8 cellular contexts compared by ENCODE assay signal in the genomic region with DNA sequence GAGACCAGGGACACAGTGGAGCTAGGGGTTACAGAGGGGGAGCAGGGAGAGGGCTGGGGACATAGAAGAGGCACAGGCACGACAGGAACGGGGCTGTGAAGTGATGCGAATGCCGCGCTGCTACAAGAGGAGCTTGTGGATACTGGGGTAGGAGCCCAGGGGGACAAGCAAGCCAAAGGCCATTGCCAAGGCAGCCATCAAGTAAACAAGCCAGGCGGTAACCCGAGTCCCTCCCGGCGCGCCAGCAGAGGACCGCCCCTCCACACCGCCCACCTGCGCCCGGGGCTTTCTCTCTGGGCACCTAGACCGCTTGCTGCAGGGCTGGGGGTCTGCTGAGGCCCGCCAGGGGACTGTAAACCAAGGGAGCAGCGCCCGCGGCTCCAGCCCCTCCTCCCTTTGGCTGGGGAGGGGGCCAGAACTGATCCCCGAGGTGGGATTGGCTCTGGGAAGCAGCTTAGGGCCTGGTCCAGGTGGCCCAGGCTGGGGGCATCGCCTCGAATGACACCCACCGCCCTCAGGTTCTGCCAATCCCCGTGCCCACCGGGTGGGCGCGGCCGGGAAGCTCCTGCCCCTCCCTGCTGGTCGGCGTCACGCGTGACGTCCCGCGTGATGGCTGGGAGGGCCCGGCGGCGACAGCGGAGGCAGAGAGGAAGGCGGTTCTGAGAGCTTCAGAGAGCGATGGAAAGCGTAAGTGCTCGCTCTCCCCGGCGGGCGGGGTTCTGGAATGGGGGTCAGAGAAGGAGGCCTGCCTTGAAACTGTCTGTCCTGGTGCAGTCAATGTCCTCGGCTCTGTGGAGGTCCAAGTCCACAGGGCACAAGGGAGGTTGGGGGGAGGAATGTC. TPM values are rescaled to one million over a fixed set of nuclear protein-coding genes. Genes with fewer than 3 reads are reported as not detected.
DNase-seq lines count a peak whose midpoint lies in the region; ATAC-seq and TF ChIP-seq lines count a peak whose summit lies in the region.

No MANE protein-coding gene starts in this region.

- no peak for TF ChIP-seq CTCF in CD8-positive, alpha-beta T cell (IDR thresholded peaks at IDR 0.05)
- TF ChIP-seq CTCF in PC-9 (conservative IDR thresholded peaks at IDR 0.05): no peak

- H3K9me3 Mint-ChIP-seq in CD8-positive, alpha-beta T cell: no peaks in the 10 kb centered on the region
- no peaks in the 10 kb centered on the region for H3K9me3 Mint-ChIP-seq in activated T-helper 17 cell treated with anti-CD3 and anti-CD28 coated beads, Interleukin-2, amount 50 U/mL, for 72 hours
- H3K9me3 Mint-ChIP-seq in naive B cell: peaks cover 0 to 2% (median 0%) of the 10 kb centered on the region in 7 donors

- intact Hi-C loops in CD8-positive, alpha-beta T cell (cut with DNase I, micrococcal nuclease): loop anchor here (1.0 to 5.0 kb wide), 9 partner anchors 9 to 120 kb away; a partner anchor contains a TSS
- intact Hi-C loops in PC-9 (cut with micrococcal nuclease; ENCODE audit: unreplicated experiment): loop anchor here (5.0 kb wide), 1 partner anchor 35 kb away; no protein-coding TSS in a partner anchor

- CTCF ChIA-PET in CD8-positive, alpha-beta T cell (lab: Charles Lee): interaction anchor here (0.7 to 3.6 kb wide), 8 partner anchors 9 to 36 kb away, joined by 3 to 23 read pairs (median 10); no protein-coding TSS in a partner anchor
- CTCF ChIA-PET in PC-9 (lab: Charles Lee) (interaction anchor here (0.6 to 0.9 kb wide), 2 partner anchors 14 to 18 kb away, joined by 4 to 5 read pairs; no protein-coding TSS in a partner anchor), HEK293T (lab: Yijun Ruan, JAX) (interaction anchor here (0.8 to 6.8 kb wide), 6 partner anchors 9 to 34 kb away, joined by 3 to 35 read pairs (median 8); no protein-coding TSS in a partner anchor)

- no peaks in the 10 kb centered on the region for H3K9me2 ChIP-seq in PC-9 (ENCODE audit: insufficient read depth)

- peak overlapping the region; percentile 98 for H3K4me2 ChIP-seq in PC-9

- H3K27me3 ChIP-seq in CD8-positive, alpha-beta T cell (ENCODE audit: insufficient read depth, low read length): no peaks in the 10 kb centered on the region
- no peaks in the 10 kb centered on the region for H3K27me3 ChIP-seq in PC-9 (ENCODE audit: insufficient read depth, low read depth)

- H3K27ac Mint-ChIP-seq in CD8-positive, alpha-beta T cell: peak overlapping the region; percentile 91
- peak overlapping the region; percentile 94 for H3K27ac Mint-ChIP-seq in activated T-helper 17 cell treated with anti-CD3 and anti-CD28 coated beads, Interleukin-2, amount 50 U/mL, for 72 hours
- H3K27ac Mint-ChIP-seq in naive B cell: peak overlapping the region; percentile 33 to 98 (median 93)

- peaks cover 14% of the 10 kb centered on the region for H3K4me1 ChIP-seq in CD8-positive, alpha-beta T cell (ENCODE audit: insufficient read depth, low read length)
- H3K4me1 ChIP-seq in PC-9 (replicated peaks; ENCODE audit: insufficient read depth): peaks cover 15% of the 10 kb centered on the region

- peaks cover 21% of the 10 kb centered on the region for H3K36me3 Mint-ChIP-seq in CD8-positive, alpha-beta T cell
- H3K36me3 Mint-ChIP-seq in activated T-helper 17 cell treated with anti-CD3 and anti-CD28 coated beads, Interleukin-2, amount 50 U/mL, for 72 hours (ENCODE audit: low read depth): peaks cover 53% of the 10 kb centered on the region
- H3K36me3 Mint-ChIP-seq in naive B cell: peaks cover 0 to 13% of the 10 kb centered on the region in 2 donors

- peak; percentile 60 for ATAC-seq in CD8-positive, alpha-beta T cell
- peak; percentile 36 for ATAC-seq in HG02852 (IDR thresholded peaks at IDR 0.05; ENCODE audit: unreplicated experiment)
- peak; percentile 57 for ATAC-seq in activated T-helper 17 cell treated with anti-CD3 and anti-CD28 coated beads, Interleukin-2, amount 50 U/mL, for 72 hours (replicated peaks)
- peak; percentile 45 to 50 for ATAC-seq in naive B cell (ENCODE audit: low read depth in 2 of 2)

- H3K4me3 ChIP-seq in CD8-positive, alpha-beta T cell (ENCODE audit: low read depth, low read length): peak overlapping the region; percentile 86
- H3K4me3 ChIP-seq in PC-9: peak overlapping the region; percentile 82

- BruUV-seq in PC-9 (replicated peaks; lab: Mats Ljungman, UMichigan): TSS peak; percentile 55

- peaks cover 16% of the 10 kb centered on the region; the same call in 1 of the 2 replicates for H3F3A ChIP-seq in PC-9 (ENCODE audit: insufficient read depth, low read depth)

- H4K20me1 ChIP-seq in PC-9 (ENCODE audit: insufficient read depth): no peaks in the 10 kb centered on the region

- H3K27me3 Mint-ChIP-seq in CD8-positive, alpha-beta T cell (ENCODE audit: low read depth): no peaks in the 10 kb centered on the region
- H3K27me3 Mint-ChIP-seq in activated T-helper 17 cell treated with anti-CD3 and anti-CD28 coated beads, Interleukin-2, amount 50 U/mL, for 72 hours: no peaks in the 10 kb centered on the region
- peaks cover 9 to 27% (median 25%) of the 10 kb centered on the region in 3 donors for H3K27me3 Mint-ChIP-seq in naive B cell

- H3K4me1 Mint-ChIP-seq in CD8-positive, alpha-beta T cell (ENCODE audit: low read depth): peaks cover 23% of the 10 kb centered on the region
- peaks cover 13% of the 10 kb centered on the region for H3K4me1 Mint-ChIP-seq in activated T-helper 17 cell treated with anti-CD3 and anti-CD28 coated beads, Interleukin-2, amount 50 U/mL, for 72 hours
- peaks cover 17 to 22% (median 19%) of the 10 kb centered on the region in 3 donors for H3K4me1 Mint-ChIP-seq in naive B cell

- H3K36me3 ChIP-seq in CD8-positive, alpha-beta T cell (ENCODE audit: insufficient read depth, low read length): peaks cover under 1% of the 10 kb centered on the region
- H3K36me3 ChIP-seq in PC-9 (ENCODE audit: low read depth): no peaks in the 10 kb centered on the region

- no peaks in the 10 kb centered on the region for H3K79me2 ChIP-seq in PC-9 (ENCODE audit: low read depth)

- H2AFZ ChIP-seq in PC-9: peak overlapping the region; percentile 84

- POLR2A ChIA-PET in CD8-positive, alpha-beta T cell (lab: Charles Lee): interaction anchor here (0.8 to 3.6 kb wide), 10 partner anchors 11 to 119 kb away, joined by 3 to 34 read pairs (median 3); a partner anchor contains a TSS
- POLR2A ChIA-PET in PC-9 (lab: Charles Lee; ENCODE audit: unreplicated experiment): interaction anchor here (0.6 to 0.7 kb wide), 2 partner anchors 9 to 11 kb away, joined by 4 to 5 read pairs; no protein-coding TSS in a partner anchor
- POLR2A ChIA-PET in HEK293T (lab: Yijun Ruan, JAX): interaction anchor here (0.8 to 3.9 kb wide), 4 partner anchors 8 to 30 kb away, joined by 3 to 30 read pairs (median 13); a partner anchor contains a TSS

- H3K9me3 ChIP-seq in CD8-positive, alpha-beta T cell (ENCODE audit: low read length): no peaks in the 10 kb centered on the region
- no peaks in the 10 kb centered on the region for H3K9me3 ChIP-seq in PC-9 (ENCODE audit: insufficient read depth, low read depth)

- peak overlapping the region; percentile 87 for H3K27ac ChIP-seq in CD8-positive, alpha-beta T cell (ENCODE audit: low read depth, low read length)
- H3K27ac ChIP-seq in PC-9: peak overlapping the region; percentile 52

- peak overlapping the region; percentile 91 for H3K4me3 Mint-ChIP-seq in CD8-positive, alpha-beta T cell
- H3K4me3 Mint-ChIP-seq in activated T-helper 17 cell treated with anti-CD3 and anti-CD28 coated beads, Interleukin-2, amount 50 U/mL, for 72 hours: peak overlapping the region; percentile 94
- peak overlapping the region; percentile 84 to 97 (median 96) for H3K4me3 Mint-ChIP-seq in naive B cell

- peak; percentile 68 to 89 (median 79) for DNase-seq in CD8-positive, alpha-beta T cell
- peak; percentile 35 to 46 for DNase-seq in PC-9
- peak; percentile 73 for DNase-seq in fibroblast of gingiva (ENCODE audit: low read depth)
- DNase-seq in naive B cell: peak; percentile 55
- DNase-seq in stimulated activated CD8-positive, alpha-beta memory T cell treated with anti-CD3 and anti-CD28 coated beads, Interleukin-7, amount 100 ng/mL, for 4 hours (ENCODE audit: low read depth in 2 of 2): peak; percentile 55 to 72
- no peak for DNase-seq in HEK293T (ENCODE audit: extremely low spot score)

TF ChIP-seq in HEK293T, 16 proteins besides CTCF, POLR2A, EP300 and RAD21 (continues in another document):
- TF ChIP-seq SP1 (IDR thresholded peaks at IDR 0.05) (no peak), TARDBP (IDR thresholded peaks at IDR 0.05) (no peak), L3MBTL2 (conservative IDR thresholded peaks at IDR 0.05) (no peak), ARNT (IDR thresholded peaks at IDR 0.05) (no peak), SUZ12 (IDR thresholded peaks at IDR 0.05) (no peak), LEF1 (IDR thresholded peaks at IDR 0.05; ENCODE audit: borderline replicate concordance) (no peak), FOXA1 (IDR thresholded peaks at IDR 0.05) (no peak)

RNA-seq across cellular contexts. Expression of a gene that starts 1.0 kb away (rescaled TPM):
- total RNA-seq in CD8-positive, alpha-beta T cell: 10 to 100 TPM; 38.1 to 39.3 TPM
- 30.6 and 35.2 TPM in 2 replicates for total RNA-seq in PC-9 (2021)
- total RNA-seq in activated T-helper 17 cell treated with anti-CD3 and anti-CD28 coated beads, Interleukin-2, amount 50 U/mL, for 72 hours: 100 to 1,000 TPM in 1 of 2 donors, 10 to 100 TPM in 1; 45.9 to 150 TPM
- polyA plus RNA-seq in naive B cell (ENCODE audit: low read depth in 6 of 6): 1 to 10 TPM; 3.5 to 6.4 (median 4.8) TPM

RNA-seq across cellular contexts. Expression of a gene that starts 1.1 kb away (rescaled TPM):
- 1 to 10 TPM in 1 of 2 experiments, under 1 TPM in 1; 0.95 to 1.7 TPM for total RNA-seq in CD8-positive, alpha-beta T cell
- 2.3 and 2.8 TPM in 2 replicates for total RNA-seq in PC-9 (2021)
- 1 to 10 TPM in 1 of 2 donors, under 1 TPM in 1; 0.48 to 2.9 TPM for total RNA-seq in activated T-helper 17 cell treated with anti-CD3 and anti-CD28 coated beads, Interleukin-2, amount 50 U/mL, for 72 hours
- polyA plus RNA-seq in naive B cell (ENCODE audit: low read depth in 6 of 6): under 1 TPM in 2 of 6 donors, not detected in 4; 0.23 to 0.87 TPM

RNA-seq across cellular contexts. Expression of a gene that starts 29.8 kb away (rescaled TPM):
- total RNA-seq in CD8-positive, alpha-beta T cell: not detected
- total RNA-seq in PC-9 (2021): 19.7 and 21.2 TPM in 2 replicates
- total RNA-seq in activated T-helper 17 cell treated with anti-CD3 and anti-CD28 coated beads, Interleukin-2, amount 50 U/mL, for 72 hours: under 1 TPM; 0.45 to 0.71 TPM
- polyA plus RNA-seq in naive B cell (ENCODE audit: low read depth in 6 of 6): not detected

RNA-seq across cellular contexts. Expression of a gene that starts 32.4 kb away (rescaled TPM):
- total RNA-seq in CD8-positive, alpha-beta T cell: 10 to 100 TPM in 1 of 2 experiments, 1 to 10 TPM in 1; 9.2 to 10.5 TPM
- 32.5 and 39.5 TPM in 2 replicates for total RNA-seq in PC-9 (2021)
- 10 to 100 TPM; 15.0 to 24.8 TPM for total RNA-seq in activated T-helper 17 cell treated with anti-CD3 and anti-CD28 coated beads, Interleukin-2, amount 50 U/mL, for 72 hours
- 10 to 100 TPM in 5 of 6 donors, 1 to 10 TPM in 1; 2.2 to 21.5 (median 13.2) TPM for polyA plus RNA-seq in naive B cell (ENCODE audit: low read depth in 6 of 6)

RNA-seq across cellular contexts. Expression of a gene that starts 44.7 kb away (rescaled TPM):
- 1 to 10 TPM; 4.6 to 4.7 TPM for total RNA-seq in CD8-positive, alpha-beta T cell
- 7.5 and 7.9 TPM in 2 replicates for total RNA-seq in PC-9 (2021)
- total RNA-seq in activated T-helper 17 cell treated with anti-CD3 and anti-CD28 coated beads, Interleukin-2, amount 50 U/mL, for 72 hours: 10 to 100 TPM; 12.0 to 24.9 TPM
- polyA plus RNA-seq in naive B cell (ENCODE audit: low read depth in 6 of 6): 10 to 100 TPM in 2 of 6 donors, 1 to 10 TPM in 3, not detected in 1; 5.5 to 13.3 (median 8.1) TPM

Comparison
In these comparisons a context has a peak if more than half of its experiments do, and no peak if none do; other contexts are left out.
1. RNA of a gene that starts 29.8 kb away (total RNA-seq): 19.7 to 21.2 TPM in PC-9; 0.45 to 0.71 TPM in activated T-helper 17 cell treated with anti-CD3 and anti-CD28 coated beads, Interleukin-2, amount 50 U/mL, for 72 hours and not detected in CD8-positive, alpha-beta T cell; every median in the first group is over 10 times any median in the second.
2. Peak in every context shown above with its lines, with median percentiles within 50 percentile points of each other: ATAC-seq, H3K27ac Mint-ChIP-seq and H3K4me3 Mint-ChIP-seq.